8 cellular contexts compared by ENCODE assay signal in genomic region chr6:27505209-27506027, GRCh38. TPM values are rescaled to one million over a fixed set of nuclear protein-coding genes. Genes with fewer than 3 reads are reported as not detected.
DNase-seq lines count a peak whose midpoint lies in the region; ATAC-seq and TF ChIP-seq lines count a peak whose summit lies in the region.

No MANE protein-coding gene starts in this region.

- DNase-seq in CD4-positive, alpha-beta T cell = peak in 8 of 10 experiments; percentile 28 to 67 (median 50)
- DNase-seq in T follicular helper cell (ENCODE audit: low read depth) (peak; percentile 59), brain microvascular endothelial cell (peak; percentile 89), myocyte (ENCODE audit: low read depth) (peak; percentile 43), HuH-7.5 (ENCODE audit: low spot score) (no peak), osteoblast (ENCODE audit: insufficient read length, low spot score, missing footprints) (no peak)

- H3K36me3 Mint-ChIP-seq in CD4-positive, alpha-beta T cell (ENCODE audit: low read depth) = peaks cover 28% of the 10 kb centered on the region

- H3K36me3 ChIP-seq in HUES64 (ENCODE audit: insufficient read depth, low read length) (no peaks in the 10 kb centered on the region), brain microvascular endothelial cell (replicated peaks) (no peaks in the 10 kb centered on the region), osteoblast (ENCODE audit: insufficient read depth, low read length) (no peaks in the 10 kb centered on the region)

- H3K79me2 ChIP-seq in osteoblast (ENCODE audit: insufficient read depth, low read length) = no peaks in the 10 kb centered on the region

- H3K9me3 ChIP-seq in CD4-positive, alpha-beta T cell (ENCODE audit: control insufficient read depth, low read length) = no peaks in the 10 kb centered on the region
- H3K9me3 ChIP-seq in HUES64 (ENCODE audit: insufficient read depth, low read depth, low read length) (no peaks in the 10 kb centered on the region), osteoblast (ENCODE audit: low read depth, low read length) (no peaks in the 10 kb centered on the region)

- H3K27ac ChIP-seq in CD4-positive, alpha-beta T cell (ENCODE audit: low read depth, low read length) = no peak overlapping the region
- H3K27ac ChIP-seq in HUES64 (ENCODE audit: low read depth, low read length) (no peak overlapping the region), brain microvascular endothelial cell (no peak overlapping the region), osteoblast (ENCODE audit: low read depth, low read length) (no peak overlapping the region)

- POLR2A ChIA-PET in CD4-positive, alpha-beta T cell (lab: Charles Lee) = interaction anchor here (0.6 to 4.4 kb wide), 7 partner anchors 10 to 1348 kb away, joined by 3 to 43 read pairs (median 4); partner anchors contain the start of gene ZNF184

- no peak overlapping the region for H3K4me2 ChIP-seq in osteoblast (ENCODE audit: insufficient read depth, low read length)

- WGBS in HUES64 = 24% methylated on average over 18 of the region's 20 CpGs

- no peak overlapping the region for H2AFZ ChIP-seq in osteoblast (ENCODE audit: low read length)

- H3K27ac Mint-ChIP-seq in CD4-positive, alpha-beta T cell = peak overlapping the region; percentile 94

- in situ Hi-C loops in brain microvascular endothelial cell (cut with HindIII; ENCODE audit: low pct_ligation_motif_present, low sequenced_read_pairs) = no loop called here

- no peak for TF ChIP-seq CTCF in CD4-positive, alpha-beta T cell (IDR thresholded peaks at IDR 0.05)
- no peak for TF ChIP-seq CTCF in brain microvascular endothelial cell (IDR thresholded peaks at IDR 0.05; ENCODE audit: low read depth, low read length, missing control alignments)
- TF ChIP-seq CTCF in osteoblast (IDR thresholded peaks at IDR 0.05; ENCODE audit: extremely low read depth, low read depth, low read length) = no peak

- peak overlapping the region; percentile 88 for H3K4me3 Mint-ChIP-seq in CD4-positive, alpha-beta T cell

- H3K27me3 ChIP-seq in CD4-positive, alpha-beta T cell (ENCODE audit: control insufficient read depth, insufficient read depth, low read length) = peaks cover 10% of the 10 kb centered on the region
- H3K27me3 ChIP-seq in HUES64 (ENCODE audit: insufficient read depth, low read length) (peaks cover 7% of the 10 kb centered on the region; the same call in 1 of the 2 replicates), brain microvascular endothelial cell (replicated peaks) (no peaks in the 10 kb centered on the region), osteoblast (ENCODE audit: insufficient read depth, low read length) (peaks cover 10% of the 10 kb centered on the region)

- peak overlapping the region; percentile 6; the same call in 1 of the 2 replicates for H3K4me3 ChIP-seq in HUES64 (ENCODE audit: low read length)
- no peak overlapping the region for H3K4me3 ChIP-seq in brain microvascular endothelial cell (ENCODE audit: low read depth, low read length)
- no peak overlapping the region for H3K4me3 ChIP-seq in osteoblast (ENCODE audit: insufficient read depth, low read length)

- H4K20me1 ChIP-seq in osteoblast (ENCODE audit: insufficient read depth, low read length) = no peaks in the 10 kb centered on the region

- CTCF ChIA-PET in CD4-positive, alpha-beta T cell (lab: Charles Lee) = interaction anchor here (0.8 to 2.9 kb wide), 6 partner anchors 14 to 378 kb away, joined by 3 to 27 read pairs (median 4); no protein-coding TSS in a partner anchor

- peaks cover 46% of the 10 kb centered on the region for H3K4me1 Mint-ChIP-seq in CD4-positive, alpha-beta T cell (ENCODE audit: low read depth)

- peaks cover 51% of the 10 kb centered on the region for H3K27me3 Mint-ChIP-seq in CD4-positive, alpha-beta T cell

- no peaks in the 10 kb centered on the region for H3K4me1 ChIP-seq in HUES64 (ENCODE audit: insufficient read depth, low read length)
- peaks cover 8% of the 10 kb centered on the region for H3K4me1 ChIP-seq in osteoblast (ENCODE audit: insufficient read depth, low read length)

- peak; percentile 33 for ATAC-seq in CD4-positive, alpha-beta T cell (ENCODE audit: poor library complexity)
- ATAC-seq in HG03521 (IDR thresholded peaks at IDR 0.05; ENCODE audit: unreplicated experiment) = no peak

- H3K9ac ChIP-seq in HUES64 (ENCODE audit: low read depth, low read length) = no peak overlapping the region

- no peaks in the 10 kb centered on the region for H3K9me3 Mint-ChIP-seq in CD4-positive, alpha-beta T cell

- intact Hi-C loops in CD4-positive, alpha-beta T cell (cut with DNase I, micrococcal nuclease) = loop anchor here in 1 of 2 experiments (2.0 kb wide), 1 partner anchor 27 kb away; no protein-coding TSS in a partner anchor

RNA-seq across cellular contexts. Expression of gene ZNF184, which starts 32.5 kb away (rescaled TPM):
- total RNA-seq in CD4-positive, alpha-beta T cell = 10 to 100 TPM; 19.6 to 21.1 TPM
- 7.8 TPM for polyA plus RNA-seq in HUES64 (2013, experiment 1 of 2)
- 8.9 TPM for polyA plus RNA-seq in HUES64 (2013, experiment 2 of 2)
- 15.0 and 15.8 TPM in 2 replicates for total RNA-seq in myocyte
- 2.6 TPM for polyA plus RNA-seq in myocyte (2012)
- 9.8 and 10.0 TPM in 2 replicates for total RNA-seq in osteoblast

Comparison
In these comparisons a context has a peak if more than half of its experiments do, and no peak if none do; other contexts are left out.
1. DNase-seq: peak in CD4-positive, alpha-beta T cell (8 of 10), T follicular helper cell (single experiment), brain microvascular endothelial cell (single experiment) and myocyte (single experiment); none in HuH-7.5 (single experiment) and osteoblast (single experiment).